In genomic region chr10:121459279-121459764, GRCh38 we compare ENCODE assay signal across 23 cellular contexts.
DNase-seq lines count a peak whose midpoint lies in the region; TF ChIP-seq lines count a peak whose summit lies in the region.
"Had no signal": no experiment of that assay in that cellular context is flagged by ENCODE, and none has a peak within 500 bp of the region (broad histone marks: within the 10 kb centered on the region; RNA-seq: fewer than 3 reads in every experiment).

No MANE protein-coding gene starts in this region.

- H3K4me3 ChIP-seq in Caco-2 (ENCODE audit: low read depth, low read length) (no peak overlapping the region), epithelial cell of esophagus (ENCODE audit: low read length) (no peak overlapping the region), osteoblast (ENCODE audit: insufficient read depth, low read length) (peak overlapping the region; percentile 23), suprapubic skin (no peak overlapping the region)
- H3K4me3 ChIP-seq: colonic mucosa, lung, prostate gland had no signal

- POLR2A ChIA-PET in Caco-2 (lab: Charles Lee), result no interaction called here

- H3K4me1 ChIP-seq in Caco-2, result peaks cover 21% of the 10 kb centered on the region
- H3K4me1 ChIP-seq in osteoblast (ENCODE audit: insufficient read depth, low read length), result peaks cover 3% of the 10 kb centered on the region
- H3K4me1 ChIP-seq in suprapubic skin, result no peaks in the 10 kb centered on the region
- H3K4me1 ChIP-seq: colonic mucosa, prostate gland had no signal

- TF ChIP-seq EP300 in suprapubic skin (IDR thresholded peaks at IDR 0.05), result no peak

- no peaks in the 10 kb centered on the region for H3K27me3 ChIP-seq in Caco-2 (replicated peaks; ENCODE audit: control insufficient read depth, insufficient read depth, low read length)
- H3K27me3 ChIP-seq in osteoblast (ENCODE audit: insufficient read depth, low read length), result no peaks in the 10 kb centered on the region
- H3K27me3 ChIP-seq in suprapubic skin, result no peaks in the 10 kb centered on the region
- H3K27me3 ChIP-seq: colonic mucosa had no signal

- no peak overlapping the region for H2AFZ ChIP-seq in osteoblast (ENCODE audit: low read length)

- H3K36me3 ChIP-seq in Caco-2 (ENCODE audit: control insufficient read depth, insufficient read depth, low read length) (no peaks in the 10 kb centered on the region; the same call in 1 of the 2 replicates), osteoblast (ENCODE audit: insufficient read depth, low read length) (no peaks in the 10 kb centered on the region), suprapubic skin (no peaks in the 10 kb centered on the region)
- H3K36me3 ChIP-seq: colonic mucosa, prostate gland had no signal

- no peak for TF ChIP-seq POLR2A in suprapubic skin (IDR thresholded peaks at IDR 0.05)

- H3K79me2 ChIP-seq in osteoblast (ENCODE audit: insufficient read depth, low read length), result no peaks in the 10 kb centered on the region

- H3K4me3 Mint-ChIP-seq in Caco-2 (ENCODE audit: unreplicated experiment) (no peak overlapping the region), endothelial cell (ENCODE audit: unreplicated experiment) (no peak overlapping the region)
- H3K4me3 Mint-ChIP-seq: activated CD4-positive, alpha-beta T cell treated with anti-CD3 and anti-CD28 coated beads for 36 hours; B cell; naive B cell had no signal

- no peaks in the 10 kb centered on the region for H4K20me1 ChIP-seq in osteoblast (ENCODE audit: insufficient read depth, low read length)

- H3K27ac Mint-ChIP-seq in Caco-2 (ENCODE audit: unreplicated experiment), result peak overlapping the region; percentile 50
- H3K27ac Mint-ChIP-seq in endothelial cell (ENCODE audit: unreplicated experiment), result no peak overlapping the region
- H3K27ac Mint-ChIP-seq: activated CD4-positive, alpha-beta T cell treated with anti-CD3 and anti-CD28 coated beads for 36 hours; B cell had no signal

- intact Hi-C loops in Caco-2 (cut with micrococcal nuclease; ENCODE audit: unreplicated experiment), result no loop called here

- 77% methylated on average over 10 of the region's 10 CpGs for WGBS in suprapubic skin

- H3K27me3 Mint-ChIP-seq in Caco-2 (ENCODE audit: insufficient read depth, unreplicated experiment) (no peaks in the 10 kb centered on the region), endothelial cell (ENCODE audit: unreplicated experiment) (peaks cover 7% of the 10 kb centered on the region)
- H3K27me3 Mint-ChIP-seq: activated CD4-positive, alpha-beta T cell treated with anti-CD3 and anti-CD28 coated beads for 36 hours; B cell had no signal

- H3K4me1 Mint-ChIP-seq in Caco-2 (ENCODE audit: low read depth, unreplicated experiment), result peaks cover 24% of the 10 kb centered on the region
- no peaks in the 10 kb centered on the region for H3K4me1 Mint-ChIP-seq in endothelial cell (ENCODE audit: unreplicated experiment)
- H3K4me1 Mint-ChIP-seq: activated CD4-positive, alpha-beta T cell treated with anti-CD3 and anti-CD28 coated beads for 36 hours; B cell; naive B cell had no signal

- TF ChIP-seq CTCF in Caco-2 (IDR thresholded peaks at IDR 0.05; ENCODE audit: insufficient read depth in 1 of 2, low read depth in 1 of 2, low read length in 1 of 2, severe bottlenecking in 1 of 2, unreplicated experiment in 1 of 2), result no peak
- no peak for TF ChIP-seq CTCF in epithelial cell of esophagus (IDR thresholded peaks at IDR 0.05; ENCODE audit: insufficient read depth, low read depth, low read length, missing control alignments)
- no peak for TF ChIP-seq CTCF in osteoblast (IDR thresholded peaks at IDR 0.05; ENCODE audit: extremely low read depth, low read depth, low read length)
- no peak for TF ChIP-seq CTCF in suprapubic skin (IDR thresholded peaks at IDR 0.05)
- TF ChIP-seq CTCF in endothelial cell (IDR thresholded peaks at IDR 0.05; ENCODE audit: unreplicated experiment), result no peak

- H3K4me2 ChIP-seq in osteoblast (ENCODE audit: insufficient read depth, low read length), result peak overlapping the region; percentile 26

- BruUV-seq in Caco-2 (replicated peaks; lab: Mats Ljungman, UMichigan), result no TSS peak

- DNase-seq in Caco-2, result no peak
- DNase-seq in RPMI8226, result peak; percentile 61
- peak; percentile 39 for DNase-seq in epithelial cell of esophagus (ENCODE audit: low read depth)
- no peak for DNase-seq in osteoblast (ENCODE audit: insufficient read length, low spot score, missing footprints)
- no peak for DNase-seq in substantia nigra (lab: John Stamatoyannopoulos, UW)
- no peak for DNase-seq in suprapubic skin (ENCODE audit: low spot score in 2 of 2)
- DNase-seq in NOMO-1 treated with dmso at 0.1 percent for 144 hours (lab: John Stamatoyannopoulos, UW; ENCODE audit: unreplicated experiment), result no peak
- no peak for DNase-seq in endothelial cell (ENCODE audit: low spot score)
- DNase-seq: 8988T; activated CD4-positive, alpha-beta T cell treated with anti-CD3 and anti-CD28 coated beads for 36 hours; colonic mucosa; DND-41; naive B cell; NCI-H1417 treated with DMSO at 0.1 percent for 48 hours; NCI-H524; Right ventricle myocardium superior; stimulated activated CD4-positive, alpha-beta T cell treated with anti-CD3 and anti-CD28 coated beads, Interleukin-4, amount 100 ng/mL, for 1 hour; stimulated activated naive CD8-positive, alpha-beta T cell treated with anti-CD3 and anti-CD28 coated beads, Interleukin-15, Interleukin-2, amounts not matched to agents 100 U/mL and 50 U/mL, for 24 hours; SW 1271 had no signal

- H3K27ac ChIP-seq in osteoblast (ENCODE audit: low read depth, low read length) (no peak overlapping the region), substantia nigra (ENCODE audit: low read depth, low read length, poor library complexity, severe bottlenecking) (no peak overlapping the region), suprapubic skin (no peak overlapping the region)
- H3K27ac ChIP-seq: colonic mucosa had no signal

- no peaks in the 10 kb centered on the region for H3K9me3 Mint-ChIP-seq in Caco-2 (ENCODE audit: unreplicated experiment)
- no peaks in the 10 kb centered on the region for H3K9me3 Mint-ChIP-seq in endothelial cell (ENCODE audit: unreplicated experiment)

- no peaks in the 10 kb centered on the region for H3K36me3 Mint-ChIP-seq in Caco-2 (ENCODE audit: insufficient read depth, unreplicated experiment)
- H3K36me3 Mint-ChIP-seq in endothelial cell (ENCODE audit: low read depth, unreplicated experiment), result no peaks in the 10 kb centered on the region
- H3K36me3 Mint-ChIP-seq: activated naive CD4-positive, alpha-beta T cell treated with anti-CD3 and anti-CD28 coated beads, Interleukin-2, amount 50 U/mL, for 72 hours; naive B cell had no signal

- CTCF ChIA-PET in Caco-2 (lab: Charles Lee), result no interaction called here

- H3K9me3 ChIP-seq in Caco-2 (no peaks in the 10 kb centered on the region), osteoblast (ENCODE audit: low read depth, low read length) (no peaks in the 10 kb centered on the region), suprapubic skin (no peaks in the 10 kb centered on the region)
- H3K9me3 ChIP-seq: colonic mucosa, prostate gland had no signal

Comparison
In these comparisons a context has a peak if more than half of its experiments do, and no peak if none do; other contexts are left out.
1. DNase-seq: peak in RPMI8226 (single experiment) and epithelial cell of esophagus (single experiment); none in Caco-2 (0 of 2), osteoblast (single experiment), substantia nigra (0 of 49), suprapubic skin (0 of 2), NOMO-1 treated with dmso at 0.1 percent for 144 hours (single experiment) and endothelial cell (single experiment).